In genomic region chr19:7869453-7869909, GRCh38 we compare ENCODE assay signal across 3 cellular contexts.
TF ChIP-seq lines count a peak whose summit lies in the region.

No MANE protein-coding gene starts in this region.

TF ChIP-seq in SK-N-SH, 30 proteins besides CTCF, POLR2A, EP300 and RAD21:
- TF ChIP-seq PBX3 (IDR thresholded peaks at IDR 0.05) (no peak), REST (IDR thresholded peaks at IDR 0.05; ENCODE audit: low read depth, low read length) (no peak), EZH2phosphoT487 (IDR thresholded peaks at IDR 0.05; ENCODE audit: borderline replicate concordance, low read depth) (no peak)
TF ChIP-seq in SK-N-SH: peak in this region for 0.

TF ChIP-seq in SK-N-SH treated with all-trans-retinoic acid at 6 μM for 48 hours, 23 proteins besides CTCF, POLR2A, EP300 and RAD21:
- TF ChIP-seq ISL1 (CRISPR knock-in tag; IDR thresholded peaks at IDR 0.05) (no peak), CREB5 (CRISPR knock-in tag; IDR thresholded peaks at IDR 0.05; ENCODE audit: low read depth) (no peak), RARB (CRISPR knock-in tag; IDR thresholded peaks at IDR 0.05) (no peak), OSR1 (CRISPR knock-in tag; IDR thresholded peaks at IDR 0.05) (no peak), BACH2 (CRISPR knock-in tag; IDR thresholded peaks at IDR 0.05; ENCODE audit: borderline replicate concordance) (no peak), CSRNP3 (CRISPR knock-in tag; IDR thresholded peaks at IDR 0.05) (no peak), ZNF565 (CRISPR knock-in tag; conservative IDR thresholded peaks at IDR 0.05; ENCODE audit: low read depth) (no peak), ZNF70 (CRISPR knock-in tag; IDR thresholded peaks at IDR 0.05) (no peak), GLIS3 (CRISPR knock-in tag; IDR thresholded peaks at IDR 0.05) (no peak), TSHZ2 (CRISPR knock-in tag; IDR thresholded peaks at IDR 0.05) (no peak), TOX (CRISPR knock-in tag; IDR thresholded peaks at IDR 0.05; ENCODE audit: borderline replicate concordance) (no peak), ZFP3 (CRISPR knock-in tag; IDR thresholded peaks at IDR 0.05) (no peak), CSDC2 (CRISPR knock-in tag; IDR thresholded peaks at IDR 0.05) (no peak)

TF ChIP-seq in GM12878, 131 proteins besides CTCF, POLR2A, EP300 and RAD21:
- TF ChIP-seq NR2C1 (IDR thresholded peaks at IDR 0.05) (no peak), DPF2 (IDR thresholded peaks at IDR 0.05) (0 out of 2 replicates have a peak, but pooled peaks have one; percentile 57), ZNF384 (IDR thresholded peaks at IDR 0.05; ENCODE audit: borderline replicate concordance, low read depth, low read length) (no peak), CEBPZ (IDR thresholded peaks at IDR 0.05; ENCODE audit: low read depth, low read length) (no peak), STAT1 (conservative IDR thresholded peaks at IDR 0.05) (no peak), ZBTB33 (IDR thresholded peaks at IDR 0.05) (no peak), USF2 (IDR thresholded peaks at IDR 0.05; ENCODE audit: borderline replicate concordance, low read depth, low read length) (no peak), CEBPB (IDR thresholded peaks at IDR 0.05; ENCODE audit: borderline replicate concordance in 1 of 2, low read depth in 2 of 2, low read length in 2 of 2) (no peak), SMARCA5 (IDR thresholded peaks at IDR 0.05) (0 out of 2 replicates have a peak, but pooled peaks have one; percentile 6), BHLHE40 (IDR thresholded peaks at IDR 0.05; ENCODE audit: borderline replicate concordance in 1 of 2, low read depth in 2 of 2, low read length in 1 of 2) (peak in 1 of 2 experiments; percentile 85; a peak in 1 of 4 replicates)
